9 cellular contexts compared by ENCODE assay signal in the genomic region with DNA sequence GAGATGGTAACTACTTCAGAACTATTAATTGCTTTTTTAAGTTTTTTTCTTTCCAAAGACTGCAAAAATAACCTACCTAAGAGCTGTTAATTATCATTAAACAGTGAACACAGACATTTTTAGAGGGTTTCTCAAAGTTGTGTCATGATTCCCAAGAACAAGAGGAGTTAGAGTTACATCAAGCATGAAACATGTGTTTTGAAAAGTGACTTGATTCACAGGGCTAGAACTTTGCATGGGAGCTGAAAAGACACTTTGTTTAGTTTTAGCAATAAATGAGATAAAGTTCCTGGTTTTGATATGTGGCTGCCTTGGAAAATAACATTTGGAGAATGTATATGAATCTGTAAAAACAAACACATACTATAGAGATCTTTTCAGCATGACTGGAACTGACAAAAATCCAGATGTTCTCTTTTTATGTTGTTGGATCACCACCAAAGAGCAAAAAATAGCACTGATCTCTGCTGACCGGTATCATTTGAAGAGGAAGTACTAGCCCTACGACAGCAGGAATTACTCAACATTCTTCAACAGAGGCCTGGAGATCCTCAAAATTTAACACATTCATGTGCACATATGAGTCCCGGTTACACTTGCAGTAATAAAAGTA.
DNase-seq lines count a peak whose midpoint lies in the region; ATAC-seq lines count a peak whose summit lies in the region.
"Had no signal": no experiment of that assay in that cellular context is flagged by ENCODE, and none has a peak within 500 bp of the region (broad histone marks: within the 10 kb centered on the region; RNA-seq: fewer than 3 reads in every experiment).

No MANE protein-coding gene starts in this region.

- no peak overlapping the region for H3K4me3 ChIP-seq in BLaER1

- DNase-seq in SIG-M5 (lab: John Stamatoyannopoulos, UW) (peak; percentile 0), fibroblast of peridontal ligament (ENCODE audit: extremely low read depth) (peak; percentile 95), non-pigmented ciliary epithelial cell (ENCODE audit: low read depth) (peak; percentile 84), D341Med (ENCODE audit: low spot score) (no peak), HUDEP-2 (lab: John Stamatoyannopoulos, UW; ENCODE audit: unreplicated experiment in 76 of 76) (no peak), posterior vena cava (ENCODE audit: low spot score) (no peak)
- no peak for DNase-seq in stimulated activated naive CD8-positive, alpha-beta T cell treated with anti-CD3 and anti-CD28 coated beads, Interleukin-15, Interleukin-2, amounts not matched to agents 100 U/mL and 50 U/mL, for 24 hours
- DNase-seq: DMS53 had no signal

- H3K36me3 ChIP-seq in BLaER1, result no peaks in the 10 kb centered on the region

- peaks cover 8% of the 10 kb centered on the region; the same call in 1 of the 2 replicates for H3K4me1 ChIP-seq in BLaER1

- no peak overlapping the region for H3K9ac ChIP-seq in BLaER1

- peaks cover 12% of the 10 kb centered on the region for H3K9me3 ChIP-seq in BLaER1

- no peak for ATAC-seq in stimulated activated naive CD8-positive, alpha-beta T cell treated with anti-CD3 and anti-CD28 coated beads, Interleukin-15, Interleukin-2, amounts not matched to agents 100 U/mL and 50 U/mL, for 24 hours

- peak overlapping the region; percentile 22; the same call in 1 of the 2 replicates for H3K4me2 ChIP-seq in BLaER1

- H3K27ac ChIP-seq in BLaER1, result no peak overlapping the region

- intact Hi-C loops in posterior vena cava (cut with DNase I), result no loop called here

- H3K27me3 ChIP-seq in BLaER1, result no peaks in the 10 kb centered on the region

- H4K20me1 ChIP-seq in BLaER1, result no peaks in the 10 kb centered on the region

Comparison
In these comparisons a context has a peak if more than half of its experiments do, and no peak if none do; other contexts are left out.
1. DNase-seq: peak in SIG-M5 (single experiment), fibroblast of peridontal ligament (single experiment) and non-pigmented ciliary epithelial cell (single experiment); none in stimulated activated naive CD8-positive, alpha-beta T cell treated with anti-CD3 and anti-CD28 coated beads, Interleukin-15, Interleukin-2, amounts not matched to agents 100 U/mL and 50 U/mL, for 24 hours (single experiment), D341Med (single experiment), HUDEP-2 (0 of 76) and posterior vena cava (single experiment).